ENCODE assay signal across 1 cellular context in the genomic region with DNA sequence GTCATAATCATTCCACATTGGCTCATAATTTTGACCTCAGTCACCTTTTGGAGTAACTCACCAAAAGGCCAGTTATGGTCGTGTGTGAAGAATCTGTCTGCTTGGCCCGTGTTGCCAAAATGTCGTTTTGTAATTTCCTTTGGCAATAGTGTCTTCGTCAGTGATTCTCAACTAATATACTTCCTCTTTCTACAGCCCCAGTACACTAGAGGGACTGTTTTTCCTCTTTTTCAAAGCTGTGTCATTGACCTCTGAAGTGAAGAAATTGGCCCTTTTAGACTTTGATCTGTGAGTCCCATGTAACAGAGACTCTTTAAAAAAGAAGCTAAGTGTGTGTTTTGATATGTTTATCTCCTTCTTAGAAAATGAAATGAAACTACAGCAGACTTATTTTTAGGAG.
A peak's percentile ranks its signal among the peaks of the same experiment; 100 is the strongest.
TF ChIP-seq lines count a peak whose summit lies in the region.

No MANE protein-coding gene starts in this region.

TF ChIP-seq in K562, 482 proteins besides CTCF, POLR2A, EP300 and RAD21 (continued from another document and continues in another):
- TF ChIP-seq, protein P1, sequence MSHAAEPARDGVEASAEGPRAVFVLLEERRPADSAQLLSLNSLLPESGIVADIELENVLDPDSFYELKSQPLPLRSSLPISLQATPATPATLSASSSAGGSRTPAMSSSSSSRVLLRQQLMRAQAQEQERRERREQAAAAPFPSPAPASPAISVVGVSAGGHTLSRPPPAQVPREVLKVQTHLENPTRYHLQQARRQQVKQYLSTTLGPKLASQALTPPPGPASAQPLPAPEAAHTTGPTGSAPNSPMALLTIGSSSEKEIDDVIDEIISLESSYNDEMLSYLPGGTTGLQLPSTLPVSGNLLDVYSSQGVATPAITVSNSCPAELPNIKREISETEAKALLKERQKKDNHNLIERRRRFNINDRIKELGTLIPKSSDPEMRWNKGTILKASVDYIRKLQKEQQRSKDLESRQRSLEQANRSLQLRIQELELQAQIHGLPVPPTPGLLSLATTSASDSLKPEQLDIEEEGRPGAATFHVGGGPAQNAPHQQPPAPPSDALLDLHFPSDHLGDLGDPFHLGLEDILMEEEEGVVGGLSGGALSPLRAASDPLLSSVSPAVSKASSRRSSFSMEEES (CRISPR knock-in tag; IDR thresholded peaks at IDR 0.05): no peak
- TF ChIP-seq JUND (IDR thresholded peaks at IDR 0.05; ENCODE audit: borderline replicate concordance, low read depth, low read length) (no peak), JUND (tag; IDR thresholded peaks at IDR 0.05; ENCODE audit: borderline replicate concordance, low read depth, low read length) (no peak; the same call in 1 of the 3 replicates), ZNF124 (CRISPR knock-in tag; IDR thresholded peaks at IDR 0.05) (no peak), MECOM (CRISPR knock-in tag; IDR thresholded peaks at IDR 0.05) (no peak), ZNF41 (CRISPR knock-in tag; conservative IDR thresholded peaks at IDR 0.05) (no peak), HNRNPK (IDR thresholded peaks at IDR 0.05; ENCODE audit: low read depth, low read length, poor library complexity, severe bottlenecking) (no peak), NONO (IDR thresholded peaks at IDR 0.05; ENCODE audit: low read depth in 2 of 2, low read length in 1 of 2) (no peak), FOXK2 (conservative IDR thresholded peaks at IDR 0.05 in 1 of 2, IDR thresholded peaks at IDR 0.05 in 1 of 2; ENCODE audit: low read depth in 2 of 2) (peak in 1 of 2 experiments; percentile 31; a peak in 1 of 4 replicates), ETV1 (tag; conservative IDR thresholded peaks at IDR 0.05; ENCODE audit: low read depth) (no peak; the same call in 1 of the 2 replicates), TAF7 (tag; IDR thresholded peaks at IDR 0.05) (no peak), ZNF274 (IDR thresholded peaks at IDR 0.05; ENCODE audit: borderline replicate concordance, low read depth, low read length) (no peak), TCF3 (CRISPR knock-in tag; IDR thresholded peaks at IDR 0.05) (no peak), CBX5 (IDR thresholded peaks at IDR 0.05; ENCODE audit: borderline replicate concordance, low read depth) (no peak), SPI1 (IDR thresholded peaks at IDR 0.05; ENCODE audit: borderline replicate concordance, low read depth, low read length) (0 out of 2 replicates have a peak, but pooled peaks have one; percentile 26), ZNF778 (CRISPR knock-in tag; IDR thresholded peaks at IDR 0.05) (no peak), SIRT6 (IDR thresholded peaks at IDR 0.05; ENCODE audit: low read depth, low read length) (no peak), LEF1 (IDR thresholded peaks at IDR 0.05) (no peak; the same call in 1 of the 2 replicates), NELFE (IDR thresholded peaks at IDR 0.05; ENCODE audit: insufficient read depth, insufficient read length) (no peak), ZNF121 (CRISPR knock-in tag; conservative IDR thresholded peaks at IDR 0.05) (peak; percentile 70), MYNN (IDR thresholded peaks at IDR 0.05) (no peak), MYNN (CRISPR knock-in tag; IDR thresholded peaks at IDR 0.05) (no peak), ZKSCAN3 (CRISPR knock-in tag; IDR thresholded peaks at IDR 0.05) (no peak), PCBP1 (IDR thresholded peaks at IDR 0.05; ENCODE audit: low read depth, low read length, poor library complexity, severe bottlenecking) (no peak), HDAC2 (IDR thresholded peaks at IDR 0.05) (0 out of 2 replicates have a peak, but pooled peaks have one; percentile 6), MAFG (tag; conservative IDR thresholded peaks at IDR 0.05) (no peak), TEAD1 (CRISPR knock-in tag; IDR thresholded peaks at IDR 0.05) (no peak), NFRKB (IDR thresholded peaks at IDR 0.05; ENCODE audit: low read depth) (no peak)
- TF ChIP-seq, protein P2, sequence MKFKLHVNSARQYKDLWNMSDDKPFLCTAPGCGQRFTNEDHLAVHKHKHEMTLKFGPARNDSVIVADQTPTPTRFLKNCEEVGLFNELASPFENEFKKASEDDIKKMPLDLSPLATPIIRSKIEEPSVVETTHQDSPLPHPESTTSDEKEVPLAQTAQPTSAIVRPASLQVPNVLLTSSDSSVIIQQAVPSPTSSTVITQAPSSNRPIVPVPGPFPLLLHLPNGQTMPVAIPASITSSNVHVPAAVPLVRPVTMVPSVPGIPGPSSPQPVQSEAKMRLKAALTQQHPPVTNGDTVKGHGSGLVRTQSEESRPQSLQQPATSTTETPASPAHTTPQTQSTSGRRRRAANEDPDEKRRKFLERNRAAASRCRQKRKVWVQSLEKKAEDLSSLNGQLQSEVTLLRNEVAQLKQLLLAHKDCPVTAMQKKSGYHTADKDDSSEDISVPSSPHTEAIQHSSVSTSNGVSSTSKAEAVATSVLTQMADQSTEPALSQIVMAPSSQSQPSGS (CRISPR knock-in tag; IDR thresholded peaks at IDR 0.05): no peak
- TF ChIP-seq, protein P3, sequence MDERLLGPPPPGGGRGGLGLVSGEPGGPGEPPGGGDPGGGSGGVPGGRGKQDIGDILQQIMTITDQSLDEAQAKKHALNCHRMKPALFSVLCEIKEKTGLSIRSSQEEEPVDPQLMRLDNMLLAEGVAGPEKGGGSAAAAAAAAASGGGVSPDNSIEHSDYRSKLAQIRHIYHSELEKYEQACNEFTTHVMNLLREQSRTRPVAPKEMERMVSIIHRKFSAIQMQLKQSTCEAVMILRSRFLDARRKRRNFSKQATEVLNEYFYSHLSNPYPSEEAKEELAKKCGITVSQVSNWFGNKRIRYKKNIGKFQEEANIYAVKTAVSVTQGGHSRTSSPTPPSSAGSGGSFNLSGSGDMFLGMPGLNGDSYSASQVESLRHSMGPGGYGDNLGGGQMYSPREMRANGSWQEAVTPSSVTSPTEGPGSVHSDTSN (CRISPR knock-in tag; IDR thresholded peaks at IDR 0.05; ENCODE audit: low read depth): no peak
- TF ChIP-seq, protein P3 (tag; conservative IDR thresholded peaks at IDR 0.05; ENCODE audit: low read depth): no peak
- TF ChIP-seq, protein P4, sequence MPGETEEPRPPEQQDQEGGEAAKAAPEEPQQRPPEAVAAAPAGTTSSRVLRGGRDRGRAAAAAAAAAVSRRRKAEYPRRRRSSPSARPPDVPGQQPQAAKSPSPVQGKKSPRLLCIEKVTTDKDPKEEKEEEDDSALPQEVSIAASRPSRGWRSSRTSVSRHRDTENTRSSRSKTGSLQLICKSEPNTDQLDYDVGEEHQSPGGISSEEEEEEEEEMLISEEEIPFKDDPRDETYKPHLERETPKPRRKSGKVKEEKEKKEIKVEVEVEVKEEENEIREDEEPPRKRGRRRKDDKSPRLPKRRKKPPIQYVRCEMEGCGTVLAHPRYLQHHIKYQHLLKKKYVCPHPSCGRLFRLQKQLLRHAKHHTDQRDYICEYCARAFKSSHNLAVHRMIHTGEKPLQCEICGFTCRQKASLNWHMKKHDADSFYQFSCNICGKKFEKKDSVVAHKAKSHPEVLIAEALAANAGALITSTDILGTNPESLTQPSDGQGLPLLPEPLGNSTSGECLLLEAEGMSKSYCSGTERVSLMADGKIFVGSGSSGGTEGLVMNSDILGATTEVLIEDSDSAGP (CRISPR knock-in tag; IDR thresholded peaks at IDR 0.05): no peak
- TF ChIP-seq, protein P5, sequence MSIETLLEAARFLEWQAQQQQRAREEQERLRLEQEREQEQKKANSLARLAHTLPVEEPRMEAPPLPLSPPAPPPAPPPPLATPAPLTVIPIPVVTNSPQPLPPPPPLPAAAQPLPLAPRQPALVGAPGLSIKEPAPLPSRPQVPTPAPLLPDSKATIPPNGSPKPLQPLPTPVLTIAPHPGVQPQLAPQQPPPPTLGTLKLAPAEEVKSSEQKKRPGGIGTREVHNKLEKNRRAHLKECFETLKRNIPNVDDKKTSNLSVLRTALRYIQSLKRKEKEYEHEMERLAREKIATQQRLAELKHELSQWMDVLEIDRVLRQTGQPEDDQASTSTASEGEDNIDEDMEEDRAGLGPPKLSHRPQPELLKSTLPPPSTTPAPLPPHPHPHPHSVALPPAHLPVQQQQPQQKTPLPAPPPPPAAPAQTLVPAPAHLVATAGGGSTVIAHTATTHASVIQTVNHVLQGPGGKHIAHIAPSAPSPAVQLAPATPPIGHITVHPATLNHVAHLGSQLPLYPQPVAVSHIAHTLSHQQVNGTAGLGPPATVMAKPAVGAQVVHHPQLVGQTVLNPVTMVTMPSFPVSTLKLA (conservative IDR thresholded peaks at IDR 0.05): no peak
- TF ChIP-seq, protein P6, sequence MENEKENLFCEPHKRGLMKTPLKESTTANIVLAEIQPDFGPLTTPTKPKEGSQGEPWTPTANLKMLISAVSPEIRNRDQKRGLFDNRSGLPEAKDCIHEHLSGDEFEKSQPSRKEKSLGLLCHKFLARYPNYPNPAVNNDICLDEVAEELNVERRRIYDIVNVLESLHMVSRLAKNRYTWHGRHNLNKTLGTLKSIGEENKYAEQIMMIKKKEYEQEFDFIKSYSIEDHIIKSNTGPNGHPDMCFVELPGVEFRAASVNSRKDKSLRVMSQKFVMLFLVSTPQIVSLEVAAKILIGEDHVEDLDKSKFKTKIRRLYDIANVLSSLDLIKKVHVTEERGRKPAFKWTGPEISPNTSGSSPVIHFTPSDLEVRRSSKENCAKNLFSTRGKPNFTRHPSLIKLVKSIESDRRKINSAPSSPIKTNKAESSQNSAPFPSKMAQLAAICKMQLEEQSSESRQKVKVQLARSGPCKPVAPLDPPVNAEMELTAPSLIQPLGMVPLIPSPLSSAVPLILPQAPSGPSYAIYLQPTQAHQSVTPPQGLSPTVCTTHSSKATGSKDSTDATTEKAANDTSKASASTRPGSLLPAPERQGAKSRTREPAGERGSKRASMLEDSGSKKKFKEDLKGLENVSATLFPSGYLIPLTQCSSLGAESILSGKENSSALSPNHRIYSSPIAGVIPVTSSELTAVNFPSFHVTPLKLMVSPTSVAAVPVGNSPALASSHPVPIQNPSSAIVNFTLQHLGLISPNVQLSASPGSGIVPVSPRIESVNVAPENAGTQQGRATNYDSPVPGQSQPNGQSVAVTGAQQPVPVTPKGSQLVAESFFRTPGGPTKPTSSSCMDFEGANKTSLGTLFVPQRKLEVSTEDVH (IDR thresholded peaks at IDR 0.05; ENCODE audit: low read depth, partially characterized antibody): peak; percentile 27
- TF ChIP-seq, protein P7, sequence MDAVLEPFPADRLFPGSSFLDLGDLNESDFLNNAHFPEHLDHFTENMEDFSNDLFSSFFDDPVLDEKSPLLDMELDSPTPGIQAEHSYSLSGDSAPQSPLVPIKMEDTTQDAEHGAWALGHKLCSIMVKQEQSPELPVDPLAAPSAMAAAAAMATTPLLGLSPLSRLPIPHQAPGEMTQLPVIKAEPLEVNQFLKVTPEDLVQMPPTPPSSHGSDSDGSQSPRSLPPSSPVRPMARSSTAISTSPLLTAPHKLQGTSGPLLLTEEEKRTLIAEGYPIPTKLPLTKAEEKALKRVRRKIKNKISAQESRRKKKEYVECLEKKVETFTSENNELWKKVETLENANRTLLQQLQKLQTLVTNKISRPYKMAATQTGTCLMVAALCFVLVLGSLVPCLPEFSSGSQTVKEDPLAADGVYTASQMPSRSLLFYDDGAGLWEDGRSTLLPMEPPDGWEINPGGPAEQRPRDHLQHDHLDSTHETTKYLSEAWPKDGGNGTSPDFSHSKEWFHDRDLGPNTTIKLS (IDR thresholded peaks at IDR 0.05; ENCODE audit: borderline replicate concordance, low read depth): no peak
- TF ChIP-seq, protein P8, sequence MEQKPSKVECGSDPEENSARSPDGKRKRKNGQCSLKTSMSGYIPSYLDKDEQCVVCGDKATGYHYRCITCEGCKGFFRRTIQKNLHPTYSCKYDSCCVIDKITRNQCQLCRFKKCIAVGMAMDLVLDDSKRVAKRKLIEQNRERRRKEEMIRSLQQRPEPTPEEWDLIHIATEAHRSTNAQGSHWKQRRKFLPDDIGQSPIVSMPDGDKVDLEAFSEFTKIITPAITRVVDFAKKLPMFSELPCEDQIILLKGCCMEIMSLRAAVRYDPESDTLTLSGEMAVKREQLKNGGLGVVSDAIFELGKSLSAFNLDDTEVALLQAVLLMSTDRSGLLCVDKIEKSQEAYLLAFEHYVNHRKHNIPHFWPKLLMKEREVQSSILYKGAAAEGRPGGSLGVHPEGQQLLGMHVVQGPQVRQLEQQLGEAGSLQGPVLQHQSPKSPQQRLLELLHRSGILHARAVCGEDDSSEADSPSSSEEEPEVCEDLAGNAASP (IDR thresholded peaks at IDR 0.05): no peak
- TF ChIP-seq, protein P9, sequence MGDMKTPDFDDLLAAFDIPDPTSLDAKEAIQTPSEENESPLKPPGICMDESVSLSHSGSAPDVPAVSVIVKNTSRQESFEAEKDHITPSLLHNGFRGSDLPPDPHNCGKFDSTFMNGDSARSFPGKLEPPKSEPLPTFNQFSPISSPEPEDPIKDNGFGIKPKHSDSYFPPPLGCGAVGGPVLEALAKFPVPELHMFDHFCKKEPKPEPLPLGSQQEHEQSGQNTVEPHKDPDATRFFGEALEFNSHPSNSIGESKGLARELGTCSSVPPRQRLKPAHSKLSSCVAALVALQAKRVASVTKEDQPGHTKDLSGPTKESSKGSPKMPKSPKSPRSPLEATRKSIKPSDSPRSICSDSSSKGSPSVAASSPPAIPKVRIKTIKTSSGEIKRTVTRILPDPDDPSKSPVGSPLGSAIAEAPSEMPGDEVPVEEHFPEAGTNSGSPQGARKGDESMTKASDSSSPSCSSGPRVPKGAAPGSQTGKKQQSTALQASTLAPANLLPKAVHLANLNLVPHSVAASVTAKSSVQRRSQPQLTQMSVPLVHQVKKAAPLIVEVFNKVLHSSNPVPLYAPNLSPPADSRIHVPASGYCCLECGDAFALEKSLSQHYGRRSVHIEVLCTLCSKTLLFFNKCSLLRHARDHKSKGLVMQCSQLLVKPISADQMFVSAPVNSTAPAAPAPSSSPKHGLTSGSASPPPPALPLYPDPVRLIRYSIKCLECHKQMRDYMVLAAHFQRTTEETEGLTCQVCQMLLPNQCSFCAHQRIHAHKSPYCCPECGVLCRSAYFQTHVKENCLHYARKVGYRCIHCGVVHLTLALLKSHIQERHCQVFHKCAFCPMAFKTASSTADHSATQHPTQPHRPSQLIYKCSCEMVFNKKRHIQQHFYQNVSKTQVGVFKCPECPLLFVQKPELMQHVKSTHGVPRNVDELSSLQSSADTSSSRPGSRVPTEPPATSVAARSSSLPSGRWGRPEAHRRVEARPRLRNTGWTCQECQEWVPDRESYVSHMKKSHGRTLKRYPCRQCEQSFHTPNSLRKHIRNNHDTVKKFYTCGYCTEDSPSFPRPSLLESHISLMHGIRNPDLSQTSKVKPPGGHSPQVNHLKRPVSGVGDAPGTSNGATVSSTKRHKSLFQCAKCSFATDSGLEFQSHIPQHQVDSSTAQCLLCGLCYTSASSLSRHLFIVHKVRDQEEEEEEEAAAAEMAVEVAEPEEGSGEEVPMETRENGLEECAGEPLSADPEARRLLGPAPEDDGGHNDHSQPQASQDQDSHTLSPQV (IDR thresholded peaks at IDR 0.05): no peak
- TF ChIP-seq, protein P10, sequence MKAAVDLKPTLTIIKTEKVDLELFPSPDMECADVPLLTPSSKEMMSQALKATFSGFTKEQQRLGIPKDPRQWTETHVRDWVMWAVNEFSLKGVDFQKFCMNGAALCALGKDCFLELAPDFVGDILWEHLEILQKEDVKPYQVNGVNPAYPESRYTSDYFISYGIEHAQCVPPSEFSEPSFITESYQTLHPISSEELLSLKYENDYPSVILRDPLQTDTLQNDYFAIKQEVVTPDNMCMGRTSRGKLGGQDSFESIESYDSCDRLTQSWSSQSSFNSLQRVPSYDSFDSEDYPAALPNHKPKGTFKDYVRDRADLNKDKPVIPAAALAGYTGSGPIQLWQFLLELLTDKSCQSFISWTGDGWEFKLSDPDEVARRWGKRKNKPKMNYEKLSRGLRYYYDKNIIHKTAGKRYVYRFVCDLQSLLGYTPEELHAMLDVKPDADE (conservative IDR thresholded peaks at IDR 0.05; ENCODE audit: control insufficient read depth, low read depth, low read length): no peak
